8 cellular contexts compared by ENCODE assay signal in the genomic region with DNA sequence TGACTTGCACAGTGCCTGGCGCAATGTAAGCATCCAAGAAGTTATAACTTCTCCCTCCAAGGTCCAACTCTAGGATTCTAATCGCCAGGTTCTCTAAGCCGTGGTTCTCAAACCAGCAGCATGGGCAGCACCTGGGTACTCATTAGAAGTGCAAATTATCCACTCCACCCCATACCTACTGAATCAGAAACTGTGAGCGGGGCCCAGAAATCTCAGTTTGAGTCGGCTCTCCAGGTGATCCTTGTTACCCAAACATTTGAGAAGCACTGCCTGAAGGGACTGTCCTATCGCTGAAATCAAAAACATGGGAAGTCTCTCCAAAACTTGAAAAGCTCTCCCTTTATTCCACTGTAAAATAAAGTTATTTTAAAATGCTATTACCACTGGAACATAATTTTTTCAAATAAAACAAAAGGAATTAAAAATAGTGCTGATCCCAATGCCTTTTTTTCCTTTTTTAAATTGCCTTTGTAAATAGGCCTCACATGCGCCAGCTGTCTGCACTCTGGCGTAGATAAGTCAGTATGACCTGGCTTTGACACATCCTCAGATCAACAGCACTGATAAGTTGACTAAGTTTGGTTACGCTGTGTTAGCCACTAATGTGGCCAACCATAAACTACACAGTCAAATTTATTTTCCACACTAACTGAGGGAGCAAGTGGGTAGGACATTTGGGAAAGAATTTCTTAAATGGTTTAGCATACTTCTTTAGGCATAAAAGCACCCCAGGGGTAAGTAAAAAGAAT. TPM values are rescaled to one million over a fixed set of nuclear protein-coding genes. Genes with fewer than 3 reads are reported as not detected.
DNase-seq lines count a peak whose midpoint lies in the region; ATAC-seq, FAIRE-seq and TF ChIP-seq lines count a peak whose summit lies in the region.
"Had no signal": no experiment of that assay in that cellular context is flagged by ENCODE, and none has a peak within 500 bp of the region (broad histone marks: within the 10 kb centered on the region; RNA-seq: fewer than 3 reads in every experiment).

No MANE protein-coding gene starts in this region.

- H3K27ac ChIP-seq in astrocyte (ENCODE audit: low read depth, low read length) (no peak overlapping the region), tibial artery (no peak overlapping the region)

- H3K9ac ChIP-seq in astrocyte (ENCODE audit: low read length), result no peak overlapping the region

- H3K27me3 ChIP-seq in astrocyte (ENCODE audit: insufficient read depth, low read length) (no peaks in the 10 kb centered on the region), tibial artery (no peaks in the 10 kb centered on the region)

- H3K9me3 Mint-ChIP-seq in astrocyte (ENCODE audit: unreplicated experiment) (no peaks in the 10 kb centered on the region), nephron (no peaks in the 10 kb centered on the region)

- H3K9me3 ChIP-seq in astrocyte (ENCODE audit: insufficient read depth, low read depth, low read length) (no peaks in the 10 kb centered on the region), tibial artery (no peaks in the 10 kb centered on the region)

- TF ChIP-seq CTCF in astrocyte (IDR thresholded peaks at IDR 0.05; ENCODE audit: insufficient read depth, low read depth, low read length), result no peak
- no peak for TF ChIP-seq CTCF in nephron (IDR thresholded peaks at IDR 0.05; ENCODE audit: unreplicated experiment in 3 of 3)
- TF ChIP-seq CTCF in tibial artery (IDR thresholded peaks at IDR 0.05), result no peak

- no peaks in the 10 kb centered on the region for H3K36me3 ChIP-seq in astrocyte (ENCODE audit: insufficient read depth, low read length)
- no peaks in the 10 kb centered on the region for H3K36me3 ChIP-seq in tibial artery

- no peaks in the 10 kb centered on the region for H3K4me1 ChIP-seq in astrocyte (ENCODE audit: insufficient read depth, low read length)
- H3K4me1 ChIP-seq in tibial artery, result no peaks in the 10 kb centered on the region

- no peaks in the 10 kb centered on the region for H4K20me1 ChIP-seq in astrocyte (ENCODE audit: insufficient read depth, low read length)

- intact Hi-C loops in tibial artery (cut with DNase I; ENCODE audit: low total_unique reads), result no loop called here

- H2AFZ ChIP-seq in astrocyte (ENCODE audit: low read depth, low read length), result no peak overlapping the region

- H3K4me1 Mint-ChIP-seq in astrocyte (ENCODE audit: low read depth, unreplicated experiment) (peaks cover 5% of the 10 kb centered on the region), nephron (peaks cover 4% of the 10 kb centered on the region)

- H3K36me3 Mint-ChIP-seq in astrocyte (ENCODE audit: low read depth, unreplicated experiment) (no peaks in the 10 kb centered on the region), nephron (ENCODE audit: low read depth) (no peaks in the 10 kb centered on the region)

- peaks cover 2% of the 10 kb centered on the region for H3K27me3 Mint-ChIP-seq in astrocyte (ENCODE audit: low read depth, unreplicated experiment)
- no peaks in the 10 kb centered on the region for H3K27me3 Mint-ChIP-seq in nephron (ENCODE audit: low read depth)

- peak; percentile 45 for ATAC-seq in GM18858 (IDR thresholded peaks at IDR 0.05; ENCODE audit: unreplicated experiment)

- FAIRE-seq in astrocyte (lab: Jason Lieb, UNC), result no peak
- FAIRE-seq: islet of Langerhans had no signal

- H3K4me3 ChIP-seq in astrocyte (ENCODE audit: insufficient read depth, low read depth, low read length) (no peak overlapping the region), tibial artery (no peak overlapping the region)

- H3K79me2 ChIP-seq in astrocyte (ENCODE audit: insufficient read depth, low read length), result no peaks in the 10 kb centered on the region

- H3K27ac Mint-ChIP-seq in astrocyte (ENCODE audit: unreplicated experiment) (no peak overlapping the region), nephron (peak overlapping the region in 2 of 3 experiments; percentile 38 to 51)

- H3K4me3 Mint-ChIP-seq in astrocyte (ENCODE audit: unreplicated experiment) (no peak overlapping the region), nephron (no peak overlapping the region)

- DNase-seq in NCI-H526 (lab: John Stamatoyannopoulos, UW), result peak; percentile 43 to 50
- DNase-seq in astrocyte (ENCODE audit: low read depth), result peak; percentile 84
- no peak for DNase-seq in NCI-H2227 (lab: John Stamatoyannopoulos, UW; ENCODE audit: unreplicated experiment)
- no peak for DNase-seq in NCI-H510A (lab: John Stamatoyannopoulos, UW)
- DNase-seq in tibial artery, result no peak

- H3K4me2 ChIP-seq in astrocyte (ENCODE audit: low read length), result no peak overlapping the region

RNA-seq across cellular contexts. Expression of a gene that starts 8.4 kb away (rescaled TPM):
- 29.3 and 36.0 TPM in 2 replicates for total RNA-seq in astrocyte

RNA-seq across cellular contexts. Expression of a gene that starts 49.1 kb away (rescaled TPM):
- total RNA-seq in astrocyte, result 3.7 and 5.4 TPM in 2 replicates

Comparison
In these comparisons a context has a peak if more than half of its experiments do, and no peak if none do; other contexts are left out.
1. DNase-seq: peak in NCI-H526 (2 of 2) and astrocyte (single experiment); none in NCI-H2227 (single experiment), NCI-H510A (single experiment) and tibial artery (0 of 2).